ENCODE assay signal across 12 cellular contexts in the genomic region with DNA sequence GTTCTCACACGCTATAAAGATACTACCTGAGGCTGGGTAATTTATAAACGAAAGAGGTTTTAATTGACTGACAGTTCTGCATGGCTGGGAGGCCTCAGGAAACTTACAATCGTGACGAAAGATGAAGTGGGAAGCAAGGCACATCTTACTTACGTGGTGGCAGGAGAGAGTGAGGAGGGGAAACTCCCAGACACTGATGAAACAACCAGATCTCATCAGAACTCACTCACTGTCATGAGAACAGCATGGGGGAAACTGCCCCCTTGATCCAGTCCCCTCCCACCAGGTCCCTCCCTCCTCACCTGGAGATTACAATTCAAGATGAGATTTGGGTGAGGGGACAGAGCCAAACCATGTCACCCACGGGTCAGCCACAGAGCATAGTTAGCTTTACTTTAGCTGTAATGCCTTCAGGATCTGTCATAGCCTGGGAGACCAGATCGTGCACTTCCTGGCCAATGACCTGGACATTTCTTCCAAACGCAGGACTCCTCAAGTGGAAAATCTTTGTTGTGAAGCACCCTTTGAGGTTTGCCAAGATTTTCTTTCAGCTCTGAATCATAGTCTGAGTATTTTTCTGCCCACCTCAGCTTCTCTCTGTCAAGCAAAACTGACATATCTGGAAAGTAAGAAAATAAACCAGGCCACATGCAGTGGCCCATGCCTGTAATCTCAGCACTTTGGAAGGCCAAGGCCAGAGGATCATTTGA. TPM values are rescaled to one million over a fixed set of nuclear protein-coding genes. Genes with fewer than 3 reads are reported as not detected.
DNase-seq lines count a peak whose midpoint lies in the region; TF ChIP-seq lines count a peak whose summit lies in the region.
"Had no signal": no experiment of that assay in that cellular context is flagged by ENCODE, and none has a peak within 500 bp of the region (broad histone marks: within the 10 kb centered on the region; RNA-seq: fewer than 3 reads in every experiment).

No MANE protein-coding gene starts in this region.

- H3K9me3 Mint-ChIP-seq in endothelial cell (ENCODE audit: unreplicated experiment), result no peaks in the 10 kb centered on the region

- H3K27me3 ChIP-seq in osteoblast (ENCODE audit: insufficient read depth, low read length), result peaks cover 36% of the 10 kb centered on the region

- H4K20me1 ChIP-seq in osteoblast (ENCODE audit: insufficient read depth, low read length), result no peaks in the 10 kb centered on the region

- no peaks in the 10 kb centered on the region for H3K36me3 Mint-ChIP-seq in endothelial cell (ENCODE audit: low read depth, unreplicated experiment)

- H3K79me2 ChIP-seq in osteoblast (ENCODE audit: insufficient read depth, low read length), result no peaks in the 10 kb centered on the region

- TF ChIP-seq CTCF in choroid plexus epithelial cell (conservative IDR thresholded peaks at IDR 0.05; ENCODE audit: low read depth, low read length) (no peak), osteoblast (IDR thresholded peaks at IDR 0.05; ENCODE audit: extremely low read depth, low read depth, low read length) (no peak), endothelial cell (IDR thresholded peaks at IDR 0.05; ENCODE audit: unreplicated experiment) (no peak)

- H3K4me3 ChIP-seq in choroid plexus epithelial cell (ENCODE audit: low read depth, low read length) (no peak overlapping the region), osteoblast (ENCODE audit: insufficient read depth, low read length) (no peak overlapping the region)

- H3K27me3 Mint-ChIP-seq in endothelial cell (ENCODE audit: unreplicated experiment), result no peaks in the 10 kb centered on the region

- no peak overlapping the region for H3K27ac Mint-ChIP-seq in endothelial cell (ENCODE audit: unreplicated experiment)

- H3K4me1 Mint-ChIP-seq in endothelial cell (ENCODE audit: unreplicated experiment), result peaks cover 3% of the 10 kb centered on the region

- no peak overlapping the region for H2AFZ ChIP-seq in osteoblast (ENCODE audit: low read length)

- peak overlapping the region; percentile 41 for H3K4me2 ChIP-seq in osteoblast (ENCODE audit: insufficient read depth, low read length)

- no peak overlapping the region for H3K4me3 Mint-ChIP-seq in endothelial cell (ENCODE audit: unreplicated experiment)

- H3K27ac ChIP-seq in osteoblast (ENCODE audit: low read depth, low read length), result peak overlapping the region; percentile 50

- peak; percentile 13 for DNase-seq in ELF-1 (ENCODE audit: low read depth, low spot score)
- peak; percentile 46 for DNase-seq in LHCN-M2 (ENCODE audit: low read depth)
- DNase-seq in choroid plexus epithelial cell (ENCODE audit: low read depth), result peak; percentile 94
- peak; percentile 83 for DNase-seq in osteoblast (ENCODE audit: insufficient read length, low spot score, missing footprints)
- no peak for DNase-seq in NCI-H2227 treated with DMSO at 0.1 percent for 48 hours (lab: John Stamatoyannopoulos, UW)
- no peak for DNase-seq in nucleus accumbens (lab: John Stamatoyannopoulos, UW)
- no peak for DNase-seq in HT-29 (ENCODE audit: low spot score)
- no peak for DNase-seq in endothelial cell (ENCODE audit: low spot score)
- DNase-seq: caudate nucleus, NCI-H446, T-helper 9 cell had no signal

- H3K9me3 ChIP-seq in osteoblast (ENCODE audit: low read depth, low read length), result no peaks in the 10 kb centered on the region

- peaks cover 12% of the 10 kb centered on the region for H3K4me1 ChIP-seq in osteoblast (ENCODE audit: insufficient read depth, low read length)

- no peaks in the 10 kb centered on the region for H3K36me3 ChIP-seq in osteoblast (ENCODE audit: insufficient read depth, low read length)

RNA-seq across cellular contexts. Expression of gene HIF3A, which starts 25.2 kb away (rescaled TPM):
- total RNA-seq in LHCN-M2 (2014; rRNA removed) (not detected in 2 replicates), osteoblast (not detected in 2 replicates), endothelial cell (ENCODE audit: unreplicated experiment) (54.2 TPM)
- 0.05 TPM for polyA plus RNA-seq in LHCN-M2 (2012)
- not detected in 2 replicates for total RNA-seq in HT-29 (2014; rRNA removed; shearing (Covaris generic))

RNA-seq across cellular contexts. Expression of gene IGFL1, which starts 42.1 kb away (rescaled TPM):
- total RNA-seq in LHCN-M2 (2014; rRNA removed) (not detected in 2 replicates), osteoblast (not detected in 2 replicates), endothelial cell (ENCODE audit: unreplicated experiment) (not detected)
- polyA plus RNA-seq in LHCN-M2 (2012), result not detected
- not detected in 2 replicates for total RNA-seq in HT-29 (2014; rRNA removed; shearing (Covaris generic))
- total RNA-seq: posterior vena cava had no signal

Comparison
In these comparisons a context has a peak if more than half of its experiments do, and no peak if none do; other contexts are left out.
1. DNase-seq: peak in ELF-1 (single experiment), LHCN-M2 (single experiment), choroid plexus epithelial cell (single experiment) and osteoblast (single experiment); none in NCI-H2227 treated with DMSO at 0.1 percent for 48 hours (single experiment), nucleus accumbens (0 of 56), HT-29 (single experiment) and endothelial cell (single experiment).
2. RNA of gene HIF3A, which starts 25.2 kb away (total RNA-seq): 54.2 TPM in endothelial cell (single experiment); not detected in LHCN-M2, not detected in osteoblast and not detected in HT-29; every median in the first group is over 10 times any median in the second.